19 cellular contexts compared by ENCODE assay signal in the genomic region with DNA sequence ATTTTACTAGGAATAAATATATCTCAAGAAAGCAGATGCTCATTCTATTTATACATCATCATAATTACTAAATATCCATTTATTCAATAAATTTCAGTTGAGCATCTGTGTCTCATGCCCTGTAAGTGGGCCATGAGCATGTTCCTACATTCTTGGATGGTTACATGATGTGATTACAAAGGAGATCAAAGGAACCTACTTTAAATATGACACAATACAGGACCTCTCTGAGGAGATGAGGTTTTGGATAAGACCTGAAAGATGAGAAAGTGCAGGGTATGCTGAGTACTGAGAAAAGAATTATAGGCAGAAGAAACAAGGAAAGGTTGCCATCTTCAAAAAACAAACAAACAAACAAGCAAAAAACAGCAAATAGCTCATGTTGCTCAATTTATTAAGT.
"Had no signal": no experiment of that assay in that cellular context is flagged by ENCODE, and none has a peak within 500 bp of the region (broad histone marks: within the 10 kb centered on the region; RNA-seq: fewer than 3 reads in every experiment).

No MANE protein-coding gene starts in this region.

- ATAC-seq: gastrocnemius medialis, heart right ventricle, left cardiac atrium, left lung, left ventricle myocardium superior, lower lobe of right lung, mucosa of descending colon had no signal

- H3K4me1 Mint-ChIP-seq: mesothelial cell of epicardium, naive B cell had no signal

- H3K27ac Mint-ChIP-seq: mesothelial cell of epicardium, naive B cell had no signal

- DNase-seq: dermis blood vessel endothelial cell; dorsolateral prefrontal cortex; effector CD4-positive, alpha-beta T cell; effector memory CD4-positive, alpha-beta T cell; foreskin fibroblast; foreskin melanocyte; gastrocnemius medialis; glutamatergic neuron; head of caudate nucleus; heart right ventricle; hippocampal formation; left cardiac atrium; left lung; left ventricle myocardium superior; lower lobe of right lung; mesenchymal stem cell; mucosa of descending colon; naive B cell had no signal

- H3K4me3 Mint-ChIP-seq: mesothelial cell of epicardium, naive B cell had no signal
